ENCODE assay signal across 1 cellular context in the genomic region with DNA sequence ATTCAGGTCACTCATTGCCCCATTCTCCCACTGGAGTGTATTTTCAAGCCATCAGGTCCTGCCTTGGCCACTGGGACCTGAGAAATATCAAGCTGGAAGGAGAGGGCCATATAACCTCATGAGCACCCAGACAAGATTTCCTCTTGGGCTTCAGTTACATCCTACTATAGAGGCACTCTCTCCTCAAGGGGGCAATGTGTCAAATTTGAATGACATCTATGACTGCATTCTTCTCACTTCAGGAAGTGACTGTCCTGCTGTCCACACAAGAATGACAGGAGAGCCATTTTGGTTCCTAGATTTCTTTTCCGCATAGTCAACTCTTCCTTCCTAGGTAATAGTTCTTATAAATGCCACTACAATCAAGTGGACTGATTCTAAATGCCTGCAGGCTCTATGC.
TF ChIP-seq lines count a peak whose summit lies in the region.

No MANE protein-coding gene starts in this region.

TF ChIP-seq in IMR-90, 13 proteins besides CTCF, POLR2A, EP300 and RAD21:
- no peak for TF ChIP-seq MAFK (IDR thresholded peaks at IDR 0.05; ENCODE audit: low read depth, low read length)
- no peak for TF ChIP-seq RFX5 (IDR thresholded peaks at IDR 0.05; ENCODE audit: low read depth, low read length)
- TF ChIP-seq, protein P1, sequence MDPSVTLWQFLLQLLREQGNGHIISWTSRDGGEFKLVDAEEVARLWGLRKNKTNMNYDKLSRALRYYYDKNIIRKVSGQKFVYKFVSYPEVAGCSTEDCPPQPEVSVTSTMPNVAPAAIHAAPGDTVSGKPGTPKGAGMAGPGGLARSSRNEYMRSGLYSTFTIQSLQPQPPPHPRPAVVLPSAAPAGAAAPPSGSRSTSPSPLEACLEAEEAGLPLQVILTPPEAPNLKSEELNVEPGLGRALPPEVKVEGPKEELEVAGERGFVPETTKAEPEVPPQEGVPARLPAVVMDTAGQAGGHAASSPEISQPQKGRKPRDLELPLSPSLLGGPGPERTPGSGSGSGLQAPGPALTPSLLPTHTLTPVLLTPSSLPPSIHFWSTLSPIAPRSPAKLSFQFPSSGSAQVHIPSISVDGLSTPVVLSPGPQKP (IDR thresholded peaks at IDR 0.05; ENCODE audit: borderline replicate concordance, low read depth, low read length): no peak
- TF ChIP-seq, protein P2, sequence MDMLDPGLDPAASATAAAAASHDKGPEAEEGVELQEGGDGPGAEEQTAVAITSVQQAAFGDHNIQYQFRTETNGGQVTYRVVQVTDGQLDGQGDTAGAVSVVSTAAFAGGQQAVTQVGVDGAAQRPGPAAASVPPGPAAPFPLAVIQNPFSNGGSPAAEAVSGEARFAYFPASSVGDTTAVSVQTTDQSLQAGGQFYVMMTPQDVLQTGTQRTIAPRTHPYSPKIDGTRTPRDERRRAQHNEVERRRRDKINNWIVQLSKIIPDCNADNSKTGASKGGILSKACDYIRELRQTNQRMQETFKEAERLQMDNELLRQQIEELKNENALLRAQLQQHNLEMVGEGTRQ (IDR thresholded peaks at IDR 0.05; ENCODE audit: low read depth, low read length): no peak
- TF ChIP-seq FOS (IDR thresholded peaks at IDR 0.05; ENCODE audit: low read depth, low read length): no peak
- TF ChIP-seq BHLHE40 (IDR thresholded peaks at IDR 0.05; ENCODE audit: low read depth, low read length): no peak
- no peak for TF ChIP-seq CEBPB (IDR thresholded peaks at IDR 0.05; ENCODE audit: low read depth, low read length)
- TF ChIP-seq SMC3 (IDR thresholded peaks at IDR 0.05; ENCODE audit: low read depth, low read length): no peak
- no peak for TF ChIP-seq NFE2L2 (IDR thresholded peaks at IDR 0.05; ENCODE audit: low read depth, low read length)
- TF ChIP-seq MAZ (IDR thresholded peaks at IDR 0.05; ENCODE audit: borderline replicate concordance, low read depth, low read length): no peak
- no peak for TF ChIP-seq MXI1 (IDR thresholded peaks at IDR 0.05; ENCODE audit: borderline replicate concordance, low read depth, low read length)
- no peak for TF ChIP-seq RCOR1 (IDR thresholded peaks at IDR 0.05; ENCODE audit: insufficient replicate concordance, low read length)
